Comparison of ENCODE assay signal across 1 cellular context in the genomic region with DNA sequence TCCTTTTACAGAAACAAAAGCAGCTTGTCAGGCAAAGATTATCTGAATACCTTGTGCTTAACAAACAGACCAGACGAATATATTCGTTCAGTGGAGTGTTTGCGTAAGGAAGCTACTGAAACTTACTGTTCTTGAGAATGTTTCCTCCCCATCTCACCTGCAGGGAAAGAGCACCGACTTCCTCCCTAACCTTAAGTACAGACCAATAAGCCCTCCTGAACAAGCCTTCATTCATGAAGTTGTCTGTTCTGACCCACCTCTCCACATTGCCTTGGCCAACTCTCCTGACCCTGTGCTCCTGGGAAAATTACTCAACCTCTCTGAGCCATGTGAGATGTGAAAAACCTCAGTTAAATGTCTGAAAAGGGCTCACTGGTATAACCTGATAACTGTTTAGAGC.
TF ChIP-seq lines count a peak whose summit lies in the region.

No MANE protein-coding gene starts in this region.

TF ChIP-seq in GM23338, 12 proteins besides CTCF, POLR2A, EP300 and RAD21 (continued from another document):
- TF ChIP-seq ETS1 (IDR thresholded peaks at IDR 0.05): no peak
- TF ChIP-seq EZH2phosphoT487 (IDR thresholded peaks at IDR 0.05; ENCODE audit: unreplicated experiment): no peak
- no peak for TF ChIP-seq STAT1 (IDR thresholded peaks at IDR 0.05; ENCODE audit: unreplicated experiment)
- TF ChIP-seq, protein P1, sequence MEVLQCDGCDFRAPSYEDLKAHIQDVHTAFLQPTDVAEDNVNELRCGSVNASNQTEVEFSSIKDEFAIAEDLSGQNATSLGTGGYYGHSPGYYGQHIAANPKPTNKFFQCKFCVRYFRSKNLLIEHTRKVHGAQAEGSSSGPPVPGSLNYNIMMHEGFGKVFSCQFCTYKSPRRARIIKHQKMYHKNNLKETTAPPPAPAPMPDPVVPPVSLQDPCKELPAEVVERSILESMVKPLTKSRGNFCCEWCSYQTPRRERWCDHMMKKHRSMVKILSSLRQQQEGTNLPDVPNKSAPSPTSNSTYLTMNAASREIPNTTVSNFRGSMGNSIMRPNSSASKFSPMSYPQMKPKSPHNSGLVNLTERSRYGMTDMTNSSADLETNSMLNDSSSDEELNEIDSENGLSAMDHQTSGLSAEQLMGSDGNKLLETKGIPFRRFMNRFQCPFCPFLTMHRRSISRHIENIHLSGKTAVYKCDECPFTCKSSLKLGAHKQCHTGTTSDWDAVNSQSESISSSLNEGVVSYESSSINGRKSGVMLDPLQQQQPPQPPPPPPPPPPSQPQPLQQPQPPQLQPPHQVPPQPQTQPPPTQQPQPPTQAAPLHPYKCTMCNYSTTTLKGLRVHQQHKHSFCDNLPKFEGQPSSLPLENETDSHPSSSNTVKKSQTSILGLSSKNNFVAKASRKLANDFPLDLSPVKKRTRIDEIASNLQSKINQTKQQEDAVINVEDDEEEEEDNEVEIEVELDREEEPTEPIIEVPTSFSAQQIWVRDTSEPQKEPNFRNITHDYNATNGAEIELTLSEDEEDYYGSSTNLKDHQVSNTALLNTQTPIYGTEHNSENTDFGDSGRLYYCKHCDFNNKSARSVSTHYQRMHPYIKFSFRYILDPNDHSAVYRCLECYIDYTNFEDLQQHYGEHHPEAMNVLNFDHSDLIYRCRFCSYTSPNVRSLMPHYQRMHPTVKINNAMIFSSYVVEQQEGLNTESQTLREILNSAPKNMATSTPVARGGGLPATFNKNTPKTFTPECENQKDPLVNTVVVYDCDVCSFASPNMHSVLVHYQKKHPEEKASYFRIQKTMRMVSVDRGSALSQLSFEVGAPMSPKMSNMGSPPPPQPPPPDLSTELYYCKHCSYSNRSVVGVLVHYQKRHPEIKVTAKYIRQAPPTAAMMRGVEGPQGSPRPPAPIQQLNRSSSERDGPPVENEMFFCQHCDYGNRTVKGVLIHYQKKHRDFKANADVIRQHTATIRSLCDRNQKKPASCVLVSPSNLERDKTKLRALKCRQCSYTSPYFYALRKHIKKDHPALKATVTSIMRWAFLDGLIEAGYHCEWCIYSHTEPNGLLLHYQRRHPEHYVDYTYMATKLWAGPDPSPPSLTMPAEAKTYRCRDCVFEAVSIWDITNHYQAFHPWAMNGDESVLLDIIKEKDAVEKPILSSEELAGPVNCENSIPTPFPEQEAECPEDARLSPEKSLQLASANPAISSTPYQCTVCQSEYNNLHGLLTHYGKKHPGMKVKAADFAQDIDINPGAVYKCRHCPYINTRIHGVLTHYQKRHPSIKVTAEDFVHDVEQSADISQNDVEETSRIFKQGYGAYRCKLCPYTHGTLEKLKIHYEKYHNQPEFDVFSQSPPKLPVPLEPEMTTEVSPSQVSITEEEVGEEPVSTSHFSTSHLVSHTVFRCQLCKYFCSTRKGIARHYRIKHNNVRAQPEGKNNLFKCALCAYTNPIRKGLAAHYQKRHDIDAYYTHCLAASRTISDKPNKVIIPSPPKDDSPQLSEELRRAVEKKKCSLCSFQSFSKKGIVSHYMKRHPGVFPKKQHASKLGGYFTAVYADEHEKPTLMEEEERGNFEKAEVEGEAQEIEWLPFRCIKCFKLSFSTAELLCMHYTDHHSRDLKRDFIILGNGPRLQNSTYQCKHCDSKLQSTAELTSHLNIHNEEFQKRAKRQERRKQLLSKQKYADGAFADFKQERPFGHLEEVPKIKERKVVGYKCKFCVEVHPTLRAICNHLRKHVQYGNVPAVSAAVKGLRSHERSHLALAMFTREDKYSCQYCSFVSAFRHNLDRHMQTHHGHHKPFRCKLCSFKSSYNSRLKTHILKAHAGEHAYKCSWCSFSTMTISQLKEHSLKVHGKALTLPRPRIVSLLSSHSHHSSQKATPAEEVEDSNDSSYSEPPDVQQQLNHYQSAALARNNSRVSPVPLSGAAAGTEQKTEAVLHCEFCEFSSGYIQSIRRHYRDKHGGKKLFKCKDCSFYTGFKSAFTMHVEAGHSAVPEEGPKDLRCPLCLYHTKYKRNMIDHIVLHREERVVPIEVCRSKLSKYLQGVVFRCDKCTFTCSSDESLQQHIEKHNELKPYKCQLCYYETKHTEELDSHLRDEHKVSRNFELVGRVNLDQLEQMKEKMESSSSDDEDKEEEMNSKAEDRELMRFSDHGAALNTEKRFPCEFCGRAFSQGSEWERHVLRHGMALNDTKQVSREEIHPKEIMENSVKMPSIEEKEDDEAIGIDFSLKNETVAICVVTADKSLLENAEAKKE (CRISPR knock-in tag; IDR thresholded peaks at IDR 0.05): no peak
- no peak for TF ChIP-seq NANOG (IDR thresholded peaks at IDR 0.05; ENCODE audit: borderline replicate concordance)
- no peak for TF ChIP-seq ZNF331 (CRISPR knock-in tag; IDR thresholded peaks at IDR 0.05; ENCODE audit: low read depth)
- no peak for TF ChIP-seq EZH2 (IDR thresholded peaks at IDR 0.05; ENCODE audit: low read depth, unreplicated experiment)
- TF ChIP-seq CREB1 (CRISPR knock-in tag; IDR thresholded peaks at IDR 0.05; ENCODE audit: low read depth): no peak
- TF ChIP-seq, protein P2, sequence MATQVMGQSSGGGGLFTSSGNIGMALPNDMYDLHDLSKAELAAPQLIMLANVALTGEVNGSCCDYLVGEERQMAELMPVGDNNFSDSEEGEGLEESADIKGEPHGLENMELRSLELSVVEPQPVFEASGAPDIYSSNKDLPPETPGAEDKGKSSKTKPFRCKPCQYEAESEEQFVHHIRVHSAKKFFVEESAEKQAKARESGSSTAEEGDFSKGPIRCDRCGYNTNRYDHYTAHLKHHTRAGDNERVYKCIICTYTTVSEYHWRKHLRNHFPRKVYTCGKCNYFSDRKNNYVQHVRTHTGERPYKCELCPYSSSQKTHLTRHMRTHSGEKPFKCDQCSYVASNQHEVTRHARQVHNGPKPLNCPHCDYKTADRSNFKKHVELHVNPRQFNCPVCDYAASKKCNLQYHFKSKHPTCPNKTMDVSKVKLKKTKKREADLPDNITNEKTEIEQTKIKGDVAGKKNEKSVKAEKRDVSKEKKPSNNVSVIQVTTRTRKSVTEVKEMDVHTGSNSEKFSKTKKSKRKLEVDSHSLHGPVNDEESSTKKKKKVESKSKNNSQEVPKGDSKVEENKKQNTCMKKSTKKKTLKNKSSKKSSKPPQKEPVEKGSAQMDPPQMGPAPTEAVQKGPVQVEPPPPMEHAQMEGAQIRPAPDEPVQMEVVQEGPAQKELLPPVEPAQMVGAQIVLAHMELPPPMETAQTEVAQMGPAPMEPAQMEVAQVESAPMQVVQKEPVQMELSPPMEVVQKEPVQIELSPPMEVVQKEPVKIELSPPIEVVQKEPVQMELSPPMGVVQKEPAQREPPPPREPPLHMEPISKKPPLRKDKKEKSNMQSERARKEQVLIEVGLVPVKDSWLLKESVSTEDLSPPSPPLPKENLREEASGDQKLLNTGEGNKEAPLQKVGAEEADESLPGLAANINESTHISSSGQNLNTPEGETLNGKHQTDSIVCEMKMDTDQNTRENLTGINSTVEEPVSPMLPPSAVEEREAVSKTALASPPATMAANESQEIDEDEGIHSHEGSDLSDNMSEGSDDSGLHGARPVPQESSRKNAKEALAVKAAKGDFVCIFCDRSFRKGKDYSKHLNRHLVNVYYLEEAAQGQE (IDR thresholded peaks at IDR 0.05; ENCODE audit: unreplicated experiment): no peak
- no peak for TF ChIP-seq JUNB (IDR thresholded peaks at IDR 0.05; ENCODE audit: unreplicated experiment)
- TF ChIP-seq ZNF114 (CRISPR knock-in tag; IDR thresholded peaks at IDR 0.05): no peak
